ENCODE assay signal across 1 cellular context in the genomic region with DNA sequence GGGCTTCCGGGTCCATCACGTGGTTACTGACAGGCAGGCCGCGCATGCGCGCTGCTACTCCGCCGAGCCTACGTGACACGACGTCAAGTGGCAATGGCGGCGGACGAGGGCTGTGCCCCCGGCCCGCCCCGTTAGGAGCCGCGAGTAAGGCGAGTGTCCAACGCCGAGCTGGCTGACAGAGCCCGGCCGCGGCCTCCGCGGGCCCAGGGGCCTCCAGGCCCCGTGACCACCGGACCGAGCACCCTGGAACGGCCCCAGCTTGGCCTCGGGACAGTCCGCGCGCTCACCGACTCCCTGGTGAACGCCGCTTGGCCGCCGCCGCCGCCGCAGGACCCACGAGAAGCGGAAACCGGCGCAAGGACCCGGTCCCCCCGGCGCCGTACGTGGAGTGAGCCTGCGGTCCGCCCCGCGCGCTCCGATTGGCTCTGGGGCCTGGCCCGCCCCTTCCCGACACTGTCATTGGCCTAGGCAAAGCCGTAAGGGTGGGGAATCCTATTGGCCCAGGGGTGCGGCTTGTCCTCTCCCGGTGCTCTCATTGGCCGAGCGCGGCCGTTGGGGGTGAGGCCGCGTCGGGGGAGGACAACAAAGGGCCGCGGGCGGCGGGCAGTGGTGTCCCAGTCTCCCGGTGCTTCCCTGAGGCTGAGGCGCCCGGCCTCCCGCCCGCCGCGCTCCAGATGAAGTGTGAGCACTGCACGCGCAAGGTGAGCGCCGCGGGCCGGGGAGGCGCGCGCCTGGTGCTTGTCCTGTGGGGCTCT.
TF ChIP-seq lines count a peak whose summit lies in the region.

A gene (plus strand): TSS at position 612 of the 755 bp plus-strand sequence. CDS start 63 bp downstream, at position 675.

TF ChIP-seq in K562, 482 proteins besides CTCF, POLR2A, EP300 and RAD21 (continued from another document and continues in another):
- no peak; the same call in 1 of the 2 replicates for TF ChIP-seq JUN (IDR thresholded peaks at IDR 0.05; ENCODE audit: borderline replicate concordance, low read depth, low read length)
- TF ChIP-seq JUN (CRISPR knock-in tag; IDR thresholded peaks at IDR 0.05; ENCODE audit: borderline replicate concordance) = no peak; the same call in 1 of the 2 replicates
- TF ChIP-seq GABPA (tag; conservative IDR thresholded peaks at IDR 0.05; ENCODE audit: low read depth) = peak; percentile 83
- TF ChIP-seq MEF2D (tag; conservative IDR thresholded peaks at IDR 0.05; ENCODE audit: low read depth) = no peak
- TF ChIP-seq GATAD2A (IDR thresholded peaks at IDR 0.05) = no peak
- no peak for TF ChIP-seq YBX1 (IDR thresholded peaks at IDR 0.05)
- TF ChIP-seq POU5F1 (IDR thresholded peaks at IDR 0.05; ENCODE audit: borderline replicate concordance, low read depth, low read length, partially characterized antibody) = no peak
- no peak for TF ChIP-seq ZNF668 (CRISPR knock-in tag; IDR thresholded peaks at IDR 0.05)
- TF ChIP-seq, protein P1, sequence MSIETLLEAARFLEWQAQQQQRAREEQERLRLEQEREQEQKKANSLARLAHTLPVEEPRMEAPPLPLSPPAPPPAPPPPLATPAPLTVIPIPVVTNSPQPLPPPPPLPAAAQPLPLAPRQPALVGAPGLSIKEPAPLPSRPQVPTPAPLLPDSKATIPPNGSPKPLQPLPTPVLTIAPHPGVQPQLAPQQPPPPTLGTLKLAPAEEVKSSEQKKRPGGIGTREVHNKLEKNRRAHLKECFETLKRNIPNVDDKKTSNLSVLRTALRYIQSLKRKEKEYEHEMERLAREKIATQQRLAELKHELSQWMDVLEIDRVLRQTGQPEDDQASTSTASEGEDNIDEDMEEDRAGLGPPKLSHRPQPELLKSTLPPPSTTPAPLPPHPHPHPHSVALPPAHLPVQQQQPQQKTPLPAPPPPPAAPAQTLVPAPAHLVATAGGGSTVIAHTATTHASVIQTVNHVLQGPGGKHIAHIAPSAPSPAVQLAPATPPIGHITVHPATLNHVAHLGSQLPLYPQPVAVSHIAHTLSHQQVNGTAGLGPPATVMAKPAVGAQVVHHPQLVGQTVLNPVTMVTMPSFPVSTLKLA (conservative IDR thresholded peaks at IDR 0.05) = peak; percentile 91 to 95
- no peak for TF ChIP-seq ZFP30 (CRISPR knock-in tag; IDR thresholded peaks at IDR 0.05; ENCODE audit: borderline replicate concordance)
- peak; percentile 95 for TF ChIP-seq MBD2 (IDR thresholded peaks at IDR 0.05; ENCODE audit: borderline replicate concordance, low read depth)
- TF ChIP-seq SP2 (IDR thresholded peaks at IDR 0.05; ENCODE audit: extremely low read depth, low read depth, low read length, poor library complexity, severe bottlenecking) = peak; percentile 76
- TF ChIP-seq, protein P2, sequence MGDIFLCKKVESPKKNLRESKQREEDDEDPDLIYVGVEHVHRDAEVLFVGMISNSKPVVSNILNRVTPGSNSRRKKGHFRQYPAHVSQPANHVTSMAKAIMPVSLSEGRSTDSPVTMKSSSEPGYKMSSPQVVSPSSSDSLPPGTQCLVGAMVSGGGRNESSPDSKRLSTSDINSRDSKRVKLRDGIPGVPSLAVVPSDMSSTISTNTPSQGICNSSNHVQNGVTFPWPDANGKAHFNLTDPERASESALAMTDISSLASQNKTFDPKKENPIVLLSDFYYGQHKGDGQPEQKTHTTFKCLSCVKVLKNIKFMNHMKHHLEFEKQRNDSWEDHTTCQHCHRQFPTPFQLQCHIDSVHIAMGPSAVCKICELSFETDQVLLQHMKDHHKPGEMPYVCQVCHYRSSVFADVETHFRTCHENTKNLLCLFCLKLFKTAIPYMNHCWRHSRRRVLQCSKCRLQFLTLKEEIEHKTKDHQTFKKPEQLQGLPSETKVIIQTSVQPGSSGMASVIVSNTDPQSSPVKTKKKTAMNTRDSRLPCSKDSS (IDR thresholded peaks at IDR 0.05; ENCODE audit: low read depth, partially characterized antibody) = no peak
- TF ChIP-seq, protein P3, sequence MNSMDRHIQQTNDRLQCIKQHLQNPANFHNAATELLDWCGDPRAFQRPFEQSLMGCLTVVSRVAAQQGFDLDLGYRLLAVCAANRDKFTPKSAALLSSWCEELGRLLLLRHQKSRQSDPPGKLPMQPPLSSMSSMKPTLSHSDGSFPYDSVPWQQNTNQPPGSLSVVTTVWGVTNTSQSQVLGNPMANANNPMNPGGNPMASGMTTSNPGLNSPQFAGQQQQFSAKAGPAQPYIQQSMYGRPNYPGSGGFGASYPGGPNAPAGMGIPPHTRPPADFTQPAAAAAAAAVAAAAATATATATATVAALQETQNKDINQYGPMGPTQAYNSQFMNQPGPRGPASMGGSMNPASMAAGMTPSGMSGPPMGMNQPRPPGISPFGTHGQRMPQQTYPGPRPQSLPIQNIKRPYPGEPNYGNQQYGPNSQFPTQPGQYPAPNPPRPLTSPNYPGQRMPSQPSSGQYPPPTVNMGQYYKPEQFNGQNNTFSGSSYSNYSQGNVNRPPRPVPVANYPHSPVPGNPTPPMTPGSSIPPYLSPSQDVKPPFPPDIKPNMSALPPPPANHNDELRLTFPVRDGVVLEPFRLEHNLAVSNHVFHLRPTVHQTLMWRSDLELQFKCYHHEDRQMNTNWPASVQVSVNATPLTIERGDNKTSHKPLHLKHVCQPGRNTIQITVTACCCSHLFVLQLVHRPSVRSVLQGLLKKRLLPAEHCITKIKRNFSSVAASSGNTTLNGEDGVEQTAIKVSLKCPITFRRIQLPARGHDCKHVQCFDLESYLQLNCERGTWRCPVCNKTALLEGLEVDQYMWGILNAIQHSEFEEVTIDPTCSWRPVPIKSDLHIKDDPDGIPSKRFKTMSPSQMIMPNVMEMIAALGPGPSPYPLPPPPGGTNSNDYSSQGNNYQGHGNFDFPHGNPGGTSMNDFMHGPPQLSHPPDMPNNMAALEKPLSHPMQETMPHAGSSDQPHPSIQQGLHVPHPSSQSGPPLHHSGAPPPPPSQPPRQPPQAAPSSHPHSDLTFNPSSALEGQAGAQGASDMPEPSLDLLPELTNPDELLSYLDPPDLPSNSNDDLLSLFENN (IDR thresholded peaks at IDR 0.05; ENCODE audit: low read depth in 2 of 2, low read length in 2 of 2) = no peak
- 0 out of 2 replicates have a peak, but pooled peaks have one; percentile 2 for TF ChIP-seq CBFA2T3 (IDR thresholded peaks at IDR 0.05)
- TF ChIP-seq SAFB (IDR thresholded peaks at IDR 0.05; ENCODE audit: borderline replicate concordance, low read depth, low read length) = peak; percentile 38; the same call in 1 of the 2 replicates
- TF ChIP-seq SOX6 (IDR thresholded peaks at IDR 0.05) = no peak
- TF ChIP-seq, protein P4, sequence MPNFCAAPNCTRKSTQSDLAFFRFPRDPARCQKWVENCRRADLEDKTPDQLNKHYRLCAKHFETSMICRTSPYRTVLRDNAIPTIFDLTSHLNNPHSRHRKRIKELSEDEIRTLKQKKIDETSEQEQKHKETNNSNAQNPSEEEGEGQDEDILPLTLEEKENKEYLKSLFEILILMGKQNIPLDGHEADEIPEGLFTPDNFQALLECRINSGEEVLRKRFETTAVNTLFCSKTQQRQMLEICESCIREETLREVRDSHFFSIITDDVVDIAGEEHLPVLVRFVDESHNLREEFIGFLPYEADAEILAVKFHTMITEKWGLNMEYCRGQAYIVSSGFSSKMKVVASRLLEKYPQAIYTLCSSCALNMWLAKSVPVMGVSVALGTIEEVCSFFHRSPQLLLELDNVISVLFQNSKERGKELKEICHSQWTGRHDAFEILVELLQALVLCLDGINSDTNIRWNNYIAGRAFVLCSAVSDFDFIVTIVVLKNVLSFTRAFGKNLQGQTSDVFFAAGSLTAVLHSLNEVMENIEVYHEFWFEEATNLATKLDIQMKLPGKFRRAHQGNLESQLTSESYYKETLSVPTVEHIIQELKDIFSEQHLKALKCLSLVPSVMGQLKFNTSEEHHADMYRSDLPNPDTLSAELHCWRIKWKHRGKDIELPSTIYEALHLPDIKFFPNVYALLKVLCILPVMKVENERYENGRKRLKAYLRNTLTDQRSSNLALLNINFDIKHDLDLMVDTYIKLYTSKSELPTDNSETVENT (CRISPR knock-in tag; IDR thresholded peaks at IDR 0.05) = peak; percentile 88; the same call in 1 of the 2 replicates
- TF ChIP-seq SIN3B (IDR thresholded peaks at IDR 0.05; ENCODE audit: low read depth) = peak; percentile 89
- TF ChIP-seq SIRT6 (IDR thresholded peaks at IDR 0.05; ENCODE audit: low read depth, low read length) = no peak
- TF ChIP-seq MCM2 (IDR thresholded peaks at IDR 0.05; ENCODE audit: low read depth) = no peak
- no peak for TF ChIP-seq KLF16 (IDR thresholded peaks at IDR 0.05)
- TF ChIP-seq, protein P5, sequence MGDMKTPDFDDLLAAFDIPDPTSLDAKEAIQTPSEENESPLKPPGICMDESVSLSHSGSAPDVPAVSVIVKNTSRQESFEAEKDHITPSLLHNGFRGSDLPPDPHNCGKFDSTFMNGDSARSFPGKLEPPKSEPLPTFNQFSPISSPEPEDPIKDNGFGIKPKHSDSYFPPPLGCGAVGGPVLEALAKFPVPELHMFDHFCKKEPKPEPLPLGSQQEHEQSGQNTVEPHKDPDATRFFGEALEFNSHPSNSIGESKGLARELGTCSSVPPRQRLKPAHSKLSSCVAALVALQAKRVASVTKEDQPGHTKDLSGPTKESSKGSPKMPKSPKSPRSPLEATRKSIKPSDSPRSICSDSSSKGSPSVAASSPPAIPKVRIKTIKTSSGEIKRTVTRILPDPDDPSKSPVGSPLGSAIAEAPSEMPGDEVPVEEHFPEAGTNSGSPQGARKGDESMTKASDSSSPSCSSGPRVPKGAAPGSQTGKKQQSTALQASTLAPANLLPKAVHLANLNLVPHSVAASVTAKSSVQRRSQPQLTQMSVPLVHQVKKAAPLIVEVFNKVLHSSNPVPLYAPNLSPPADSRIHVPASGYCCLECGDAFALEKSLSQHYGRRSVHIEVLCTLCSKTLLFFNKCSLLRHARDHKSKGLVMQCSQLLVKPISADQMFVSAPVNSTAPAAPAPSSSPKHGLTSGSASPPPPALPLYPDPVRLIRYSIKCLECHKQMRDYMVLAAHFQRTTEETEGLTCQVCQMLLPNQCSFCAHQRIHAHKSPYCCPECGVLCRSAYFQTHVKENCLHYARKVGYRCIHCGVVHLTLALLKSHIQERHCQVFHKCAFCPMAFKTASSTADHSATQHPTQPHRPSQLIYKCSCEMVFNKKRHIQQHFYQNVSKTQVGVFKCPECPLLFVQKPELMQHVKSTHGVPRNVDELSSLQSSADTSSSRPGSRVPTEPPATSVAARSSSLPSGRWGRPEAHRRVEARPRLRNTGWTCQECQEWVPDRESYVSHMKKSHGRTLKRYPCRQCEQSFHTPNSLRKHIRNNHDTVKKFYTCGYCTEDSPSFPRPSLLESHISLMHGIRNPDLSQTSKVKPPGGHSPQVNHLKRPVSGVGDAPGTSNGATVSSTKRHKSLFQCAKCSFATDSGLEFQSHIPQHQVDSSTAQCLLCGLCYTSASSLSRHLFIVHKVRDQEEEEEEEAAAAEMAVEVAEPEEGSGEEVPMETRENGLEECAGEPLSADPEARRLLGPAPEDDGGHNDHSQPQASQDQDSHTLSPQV (IDR thresholded peaks at IDR 0.05) = peak; percentile 19; the same call in 1 of the 2 replicates
- TF ChIP-seq, protein P6, sequence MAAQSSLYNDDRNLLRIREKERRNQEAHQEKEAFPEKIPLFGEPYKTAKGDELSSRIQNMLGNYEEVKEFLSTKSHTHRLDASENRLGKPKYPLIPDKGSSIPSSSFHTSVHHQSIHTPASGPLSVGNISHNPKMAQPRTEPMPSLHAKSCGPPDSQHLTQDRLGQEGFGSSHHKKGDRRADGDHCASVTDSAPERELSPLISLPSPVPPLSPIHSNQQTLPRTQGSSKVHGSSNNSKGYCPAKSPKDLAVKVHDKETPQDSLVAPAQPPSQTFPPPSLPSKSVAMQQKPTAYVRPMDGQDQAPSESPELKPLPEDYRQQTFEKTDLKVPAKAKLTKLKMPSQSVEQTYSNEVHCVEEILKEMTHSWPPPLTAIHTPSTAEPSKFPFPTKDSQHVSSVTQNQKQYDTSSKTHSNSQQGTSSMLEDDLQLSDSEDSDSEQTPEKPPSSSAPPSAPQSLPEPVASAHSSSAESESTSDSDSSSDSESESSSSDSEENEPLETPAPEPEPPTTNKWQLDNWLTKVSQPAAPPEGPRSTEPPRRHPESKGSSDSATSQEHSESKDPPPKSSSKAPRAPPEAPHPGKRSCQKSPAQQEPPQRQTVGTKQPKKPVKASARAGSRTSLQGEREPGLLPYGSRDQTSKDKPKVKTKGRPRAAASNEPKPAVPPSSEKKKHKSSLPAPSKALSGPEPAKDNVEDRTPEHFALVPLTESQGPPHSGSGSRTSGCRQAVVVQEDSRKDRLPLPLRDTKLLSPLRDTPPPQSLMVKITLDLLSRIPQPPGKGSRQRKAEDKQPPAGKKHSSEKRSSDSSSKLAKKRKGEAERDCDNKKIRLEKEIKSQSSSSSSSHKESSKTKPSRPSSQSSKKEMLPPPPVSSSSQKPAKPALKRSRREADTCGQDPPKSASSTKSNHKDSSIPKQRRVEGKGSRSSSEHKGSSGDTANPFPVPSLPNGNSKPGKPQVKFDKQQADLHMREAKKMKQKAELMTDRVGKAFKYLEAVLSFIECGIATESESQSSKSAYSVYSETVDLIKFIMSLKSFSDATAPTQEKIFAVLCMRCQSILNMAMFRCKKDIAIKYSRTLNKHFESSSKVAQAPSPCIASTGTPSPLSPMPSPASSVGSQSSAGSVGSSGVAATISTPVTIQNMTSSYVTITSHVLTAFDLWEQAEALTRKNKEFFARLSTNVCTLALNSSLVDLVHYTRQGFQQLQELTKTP (IDR thresholded peaks at IDR 0.05; ENCODE audit: low read depth in 1 of 2, partially characterized antibody in 2 of 2) = no peak
- TF ChIP-seq, protein P7, sequence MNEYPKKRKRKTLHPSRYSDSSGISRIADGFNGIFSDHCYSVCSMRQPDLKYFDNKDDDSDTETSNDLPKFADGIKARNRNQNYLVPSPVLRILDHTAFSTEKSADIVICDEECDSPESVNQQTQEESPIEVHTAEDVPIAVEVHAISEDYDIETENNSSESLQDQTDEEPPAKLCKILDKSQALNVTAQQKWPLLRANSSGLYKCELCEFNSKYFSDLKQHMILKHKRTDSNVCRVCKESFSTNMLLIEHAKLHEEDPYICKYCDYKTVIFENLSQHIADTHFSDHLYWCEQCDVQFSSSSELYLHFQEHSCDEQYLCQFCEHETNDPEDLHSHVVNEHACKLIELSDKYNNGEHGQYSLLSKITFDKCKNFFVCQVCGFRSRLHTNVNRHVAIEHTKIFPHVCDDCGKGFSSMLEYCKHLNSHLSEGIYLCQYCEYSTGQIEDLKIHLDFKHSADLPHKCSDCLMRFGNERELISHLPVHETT (CRISPR knock-in tag; conservative IDR thresholded peaks at IDR 0.05 in 1 of 2, IDR thresholded peaks at IDR 0.05 in 1 of 2) = peak in 1 of 2 experiments; percentile 99; a peak in 2 of 4 replicates
